Comparison of ENCODE assay signal across 8 cellular contexts in genomic region chr21:31198575-31198974, GRCh38.
DNase-seq lines count a peak whose midpoint lies in the region; ATAC-seq, FAIRE-seq and TF ChIP-seq lines count a peak whose summit lies in the region.

No MANE protein-coding gene starts in this region.

- H3K79me2 ChIP-seq in astrocyte (ENCODE audit: insufficient read depth, low read length): no peaks in the 10 kb centered on the region

- H4K20me1 ChIP-seq in astrocyte (ENCODE audit: insufficient read depth, low read length): no peaks in the 10 kb centered on the region

- H3K9ac ChIP-seq in astrocyte (ENCODE audit: low read length): peak overlapping the region; percentile 33

- DNase-seq in AG09319 (ENCODE audit: extremely low read depth, low read depth) (no peak), NCI-H446 (lab: John Stamatoyannopoulos, UW) (peak; percentile 52 to 73), astrocyte (ENCODE audit: low read depth) (peak; percentile 23), inferior parietal cortex (ENCODE audit: extremely low spot score) (peak; percentile 93), tibial nerve (ENCODE audit: low spot score in 2 of 2) (peak in 1 of 2 donors; percentile 37)

- H3K9me3 ChIP-seq in astrocyte (ENCODE audit: insufficient read depth, low read depth, low read length) (no peaks in the 10 kb centered on the region), tibial nerve (no peaks in the 10 kb centered on the region)

- peak; percentile 89 for FAIRE-seq in astrocyte (lab: Jason Lieb, UNC)

- H3K4me1 Mint-ChIP-seq in astrocyte (ENCODE audit: low read depth, unreplicated experiment): peaks cover 8% of the 10 kb centered on the region

- no peak overlapping the region for H3K27ac Mint-ChIP-seq in astrocyte (ENCODE audit: unreplicated experiment)

- H3K36me3 ChIP-seq in astrocyte (ENCODE audit: insufficient read depth, low read length) (no peaks in the 10 kb centered on the region), tibial nerve (no peaks in the 10 kb centered on the region)

- H3K27ac ChIP-seq in astrocyte (ENCODE audit: low read depth, low read length): no peak overlapping the region
- H3K27ac ChIP-seq in tibial nerve: no peak overlapping the region

- no peak overlapping the region for H2AFZ ChIP-seq in astrocyte (ENCODE audit: low read depth, low read length)

- TF ChIP-seq EP300 in tibial nerve (IDR thresholded peaks at IDR 0.05): no peak

- H3K4me1 ChIP-seq in astrocyte (ENCODE audit: insufficient read depth, low read length) (peaks cover 16% of the 10 kb centered on the region), tibial nerve (peaks cover 0 to 22% (median 0%) of the 10 kb centered on the region in 4 donors)

- H3K4me3 Mint-ChIP-seq in astrocyte (ENCODE audit: unreplicated experiment): no peak overlapping the region

- no peaks in the 10 kb centered on the region for H3K9me3 Mint-ChIP-seq in astrocyte (ENCODE audit: unreplicated experiment)

- peak overlapping the region; percentile 15 for H3K4me2 ChIP-seq in astrocyte (ENCODE audit: low read length)

- no peaks in the 10 kb centered on the region for H3K27me3 Mint-ChIP-seq in astrocyte (ENCODE audit: low read depth, unreplicated experiment)

- no peak for TF ChIP-seq POLR2A in tibial nerve (IDR thresholded peaks at IDR 0.05)

- H3K27me3 ChIP-seq in astrocyte (ENCODE audit: insufficient read depth, low read length): no peaks in the 10 kb centered on the region
- H3K27me3 ChIP-seq in tibial nerve: no peaks in the 10 kb centered on the region

- 41 to 49% methylated on average over 4 of the region's 4 CpGs for WGBS in tibial nerve, 2 donors

- ATAC-seq in GM19395 (IDR thresholded peaks at IDR 0.05; ENCODE audit: unreplicated experiment) (peak; percentile 55), HG02763 (IDR thresholded peaks at IDR 0.05; ENCODE audit: unreplicated experiment) (no peak), GM21786 (IDR thresholded peaks at IDR 0.05; ENCODE audit: unreplicated experiment) (no peak)

- no peaks in the 10 kb centered on the region for H3K36me3 Mint-ChIP-seq in astrocyte (ENCODE audit: low read depth, unreplicated experiment)

- peak; percentile 48 for TF ChIP-seq CTCF in AG09319 (IDR thresholded peaks at IDR 0.05; ENCODE audit: low read depth, low read length)
- peak; percentile 62 for TF ChIP-seq CTCF in astrocyte (IDR thresholded peaks at IDR 0.05; ENCODE audit: insufficient read depth, low read depth, low read length)
- peak; percentile 32 to 78 (median 50) for TF ChIP-seq CTCF in tibial nerve (IDR thresholded peaks at IDR 0.05)

- H3K4me3 ChIP-seq in astrocyte (ENCODE audit: insufficient read depth, low read depth, low read length) (no peak overlapping the region), tibial nerve (no peak overlapping the region)
